ENCODE assay signal across 9 cellular contexts in the genomic region with DNA sequence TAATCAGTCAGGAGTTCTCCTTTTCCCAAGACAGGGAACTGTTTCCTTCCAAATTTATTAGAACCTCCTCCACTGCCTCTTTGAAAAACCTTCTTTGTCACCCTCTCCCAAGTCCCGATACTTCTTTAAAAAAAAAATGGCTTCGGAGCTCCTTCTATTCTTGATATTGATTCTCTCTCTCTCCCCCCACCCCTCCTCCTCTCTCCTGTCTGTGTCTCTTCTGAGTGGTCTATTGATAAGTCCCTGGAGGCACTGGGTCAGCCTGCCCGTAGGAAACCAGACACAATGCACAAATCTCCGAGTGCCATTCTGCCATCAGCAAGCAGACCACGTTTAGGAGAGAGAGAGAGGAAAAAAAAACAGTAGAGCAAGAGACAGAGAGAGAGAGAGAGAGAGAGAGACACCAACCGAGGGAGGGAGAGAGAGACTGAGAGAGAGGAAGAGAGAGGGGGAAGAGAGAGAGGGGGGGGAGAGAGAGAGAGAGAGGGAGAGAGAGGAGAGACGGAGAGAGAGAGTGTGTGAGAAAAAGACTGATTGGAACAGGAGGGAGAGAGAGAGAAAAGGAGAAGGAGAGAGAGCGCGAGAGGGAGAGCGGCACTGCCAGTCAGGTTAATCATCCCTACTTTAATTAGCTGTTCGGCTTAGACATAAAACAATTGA.
DNase-seq lines count a peak whose midpoint lies in the region; ATAC-seq and TF ChIP-seq lines count a peak whose summit lies in the region.
"Had no signal": no experiment of that assay in that cellular context is flagged by ENCODE, and none has a peak within 500 bp of the region (broad histone marks: within the 10 kb centered on the region; RNA-seq: fewer than 3 reads in every experiment).

No MANE protein-coding gene starts in this region.

- H3K9me3 Mint-ChIP-seq in activated T-helper 17 cell treated with anti-CD3 and anti-CD28 coated beads, Interleukin-2, amount 50 U/mL, for 72 hours = no peaks in the 10 kb centered on the region
- no peaks in the 10 kb centered on the region for H3K9me3 Mint-ChIP-seq in immature natural killer cell
- H3K9me3 Mint-ChIP-seq: stimulated activated naive CD8-positive, alpha-beta T cell treated with anti-CD3 and anti-CD28 coated beads, Interleukin-15, Interleukin-2, amounts not matched to agents 100 ng/mL and 50 ng/mL, for 24 hours had no signal

- peak overlapping the region; percentile 22 for H3K9ac ChIP-seq in HUES48 (ENCODE audit: low read depth, low read length)

- no peak for TF ChIP-seq CTCF in A673 (conservative IDR thresholded peaks at IDR 0.05; ENCODE audit: low read depth, low read length)

- BruUV-seq in A673 (replicated peaks; lab: Mats Ljungman, UMichigan) = TSS peak; percentile 85

- H3K4me3 Mint-ChIP-seq in activated T-helper 17 cell treated with anti-CD3 and anti-CD28 coated beads, Interleukin-2, amount 50 U/mL, for 72 hours = no peak overlapping the region
- no peak overlapping the region for H3K4me3 Mint-ChIP-seq in immature natural killer cell
- H3K4me3 Mint-ChIP-seq: stimulated activated naive CD8-positive, alpha-beta T cell treated with anti-CD3 and anti-CD28 coated beads, Interleukin-15, Interleukin-2, amounts not matched to agents 100 ng/mL and 50 ng/mL, for 24 hours had no signal

- CTCF ChIA-PET in A673 (lab: Charles Lee) = interaction anchor here (0.7 kb wide), 1 partner anchor 1370 kb away, joined by 3 read pairs; no protein-coding TSS in a partner anchor

- peak; percentile 21 for ATAC-seq in activated T-helper 17 cell treated with anti-CD3 and anti-CD28 coated beads, Interleukin-2, amount 50 U/mL, for 72 hours (replicated peaks)
- no peak for ATAC-seq in GM21367 (IDR thresholded peaks at IDR 0.05; ENCODE audit: unreplicated experiment)

- H3K36me3 ChIP-seq in A673 (ENCODE audit: insufficient read depth, low read length, poor library complexity, severe bottlenecking) = no peaks in the 10 kb centered on the region
- no peaks in the 10 kb centered on the region for H3K36me3 ChIP-seq in HUES48 (ENCODE audit: control insufficient read depth, insufficient read depth, low read length)

- no peaks in the 10 kb centered on the region for H3K27me3 Mint-ChIP-seq in activated T-helper 17 cell treated with anti-CD3 and anti-CD28 coated beads, Interleukin-2, amount 50 U/mL, for 72 hours
- peaks cover 0 to 3% (median 0%) of the 10 kb centered on the region in 3 donors for H3K27me3 Mint-ChIP-seq in immature natural killer cell (ENCODE audit: low read depth in 3 of 3)
- H3K27me3 Mint-ChIP-seq: stimulated activated naive CD8-positive, alpha-beta T cell treated with anti-CD3 and anti-CD28 coated beads, Interleukin-15, Interleukin-2, amounts not matched to agents 100 ng/mL and 50 ng/mL, for 24 hours had no signal

- H3K36me3 Mint-ChIP-seq in activated T-helper 17 cell treated with anti-CD3 and anti-CD28 coated beads, Interleukin-2, amount 50 U/mL, for 72 hours (ENCODE audit: low read depth) = no peaks in the 10 kb centered on the region
- H3K36me3 Mint-ChIP-seq in immature natural killer cell = no peaks in the 10 kb centered on the region

- DNase-seq in A673 (ENCODE audit: low spot score) = peak; percentile 70
- peak; percentile 21 to 39 (median 38) for DNase-seq in immature natural killer cell
- DNase-seq in superior temporal gyrus (ENCODE audit: extremely low spot score) = peak; percentile 74
- DNase-seq in GF-D8 (lab: John Stamatoyannopoulos, UW) = no peak
- no peak for DNase-seq in Kasumi-1 (lab: John Stamatoyannopoulos, UW)

- H3K4me1 ChIP-seq in A673 (ENCODE audit: insufficient read depth, low read length, poor library complexity, severe bottlenecking) (peaks cover 48% of the 10 kb centered on the region), HUES48 (ENCODE audit: control insufficient read depth, insufficient read depth, low read length) (peaks cover 22% of the 10 kb centered on the region)

- H3K27me3 ChIP-seq in A673 (replicated peaks; ENCODE audit: insufficient read depth, low read depth, low read length, poor library complexity) = no peaks in the 10 kb centered on the region
- peaks cover 5% of the 10 kb centered on the region; the same call in 1 of the 2 replicates for H3K27me3 ChIP-seq in HUES48 (ENCODE audit: control insufficient read depth, insufficient read depth, low read length)

- H3K27ac Mint-ChIP-seq in activated T-helper 17 cell treated with anti-CD3 and anti-CD28 coated beads, Interleukin-2, amount 50 U/mL, for 72 hours = no peak overlapping the region
- H3K27ac Mint-ChIP-seq in immature natural killer cell = no peak overlapping the region
- H3K27ac Mint-ChIP-seq: stimulated activated naive CD8-positive, alpha-beta T cell treated with anti-CD3 and anti-CD28 coated beads, Interleukin-15, Interleukin-2, amounts not matched to agents 100 ng/mL and 50 ng/mL, for 24 hours had no signal

- H3K27ac ChIP-seq in A673 (ENCODE audit: low read depth, low read length, poor library complexity, severe bottlenecking) (peak overlapping the region; percentile 83), HUES48 (ENCODE audit: low read depth, low read length) (peak overlapping the region; percentile 1)

- no peaks in the 10 kb centered on the region for H3K4me1 Mint-ChIP-seq in activated T-helper 17 cell treated with anti-CD3 and anti-CD28 coated beads, Interleukin-2, amount 50 U/mL, for 72 hours
- peaks cover 0 to 6% of the 10 kb centered on the region in 2 donors for H3K4me1 Mint-ChIP-seq in immature natural killer cell

- POLR2A ChIA-PET in A673 (lab: Charles Lee; ENCODE audit: low non-redundant PET) = interaction anchor here (0.6 to 0.7 kb wide), 2 partner anchors 90 to 209 kb away, joined by 3 to 5 read pairs; no protein-coding TSS in a partner anchor

- intact Hi-C loops in A673 (cut with micrococcal nuclease; ENCODE audit: unreplicated experiment) = no loop called here

- H3K4me3 ChIP-seq in A673 (ENCODE audit: low read depth, low read length, poor library complexity, severe bottlenecking) (peak overlapping the region; percentile 58), HUES48 (ENCODE audit: low read depth, low read length) (peak overlapping the region; percentile 78)

- H3K9me3 ChIP-seq in A673 (ENCODE audit: low read depth, low read length, poor library complexity, severe bottlenecking) (no peaks in the 10 kb centered on the region), HUES48 (ENCODE audit: control insufficient read depth, insufficient read depth, low read length) (no peaks in the 10 kb centered on the region)

Comparison
In these comparisons a context has a peak if more than half of its experiments do, and no peak if none do; other contexts are left out.
1. DNase-seq: peak in A673 (single experiment), immature natural killer cell (3 of 3) and superior temporal gyrus (single experiment); none in GF-D8 (single experiment) and Kasumi-1 (0 of 2).